Comparison of ENCODE assay signal across 14 cellular contexts in genomic region chr17:77651983-77652382, GRCh38.
"Had no signal": no experiment of that assay in that cellular context is flagged by ENCODE, and none has a peak within 500 bp of the region (broad histone marks: within the 10 kb centered on the region; RNA-seq: fewer than 3 reads in every experiment).

No MANE protein-coding gene starts in this region.

- H3K4me3 ChIP-seq: colonic mucosa, esophagus squamous epithelium, gastroesophageal sphincter, skin epidermis had no signal

- H3K27me3 ChIP-seq: colonic mucosa had no signal

- H3K9me3 ChIP-seq: colonic mucosa, esophagus squamous epithelium had no signal

- ATAC-seq: gastroesophageal sphincter; naive thymus-derived CD4-positive, alpha-beta T cell; sciatic nerve had no signal

- H3K27ac ChIP-seq: colonic mucosa, esophagus squamous epithelium, gastroesophageal sphincter, skin epidermis had no signal

- H3K4me1 ChIP-seq: colonic mucosa, esophagus squamous epithelium, gastroesophageal sphincter had no signal

- DNase-seq: colonic mucosa; dermis blood vessel endothelial cell; esophagus squamous epithelium; foreskin fibroblast; glutamatergic neuron; kidney glomerular epithelial cell; naive thymus-derived CD4-positive, alpha-beta T cell; nephron progenitor cell; stimulated activated CD4-positive, alpha-beta T cell treated with anti-CD3 and anti-CD28 coated beads, Interleukin-12 subunit alpha, Interleukin-12 subunit beta, amount 100 ng/mL, for 4 hours; stimulated activated naive CD4-positive, alpha-beta T cell treated with Interleukin-2 at 50 U/mL for 16 hours; trophoblast cell had no signal

- H3K36me3 ChIP-seq: colonic mucosa, esophagus squamous epithelium, gastroesophageal sphincter had no signal
